1 cellular context compared by ENCODE assay signal in the genomic region with DNA sequence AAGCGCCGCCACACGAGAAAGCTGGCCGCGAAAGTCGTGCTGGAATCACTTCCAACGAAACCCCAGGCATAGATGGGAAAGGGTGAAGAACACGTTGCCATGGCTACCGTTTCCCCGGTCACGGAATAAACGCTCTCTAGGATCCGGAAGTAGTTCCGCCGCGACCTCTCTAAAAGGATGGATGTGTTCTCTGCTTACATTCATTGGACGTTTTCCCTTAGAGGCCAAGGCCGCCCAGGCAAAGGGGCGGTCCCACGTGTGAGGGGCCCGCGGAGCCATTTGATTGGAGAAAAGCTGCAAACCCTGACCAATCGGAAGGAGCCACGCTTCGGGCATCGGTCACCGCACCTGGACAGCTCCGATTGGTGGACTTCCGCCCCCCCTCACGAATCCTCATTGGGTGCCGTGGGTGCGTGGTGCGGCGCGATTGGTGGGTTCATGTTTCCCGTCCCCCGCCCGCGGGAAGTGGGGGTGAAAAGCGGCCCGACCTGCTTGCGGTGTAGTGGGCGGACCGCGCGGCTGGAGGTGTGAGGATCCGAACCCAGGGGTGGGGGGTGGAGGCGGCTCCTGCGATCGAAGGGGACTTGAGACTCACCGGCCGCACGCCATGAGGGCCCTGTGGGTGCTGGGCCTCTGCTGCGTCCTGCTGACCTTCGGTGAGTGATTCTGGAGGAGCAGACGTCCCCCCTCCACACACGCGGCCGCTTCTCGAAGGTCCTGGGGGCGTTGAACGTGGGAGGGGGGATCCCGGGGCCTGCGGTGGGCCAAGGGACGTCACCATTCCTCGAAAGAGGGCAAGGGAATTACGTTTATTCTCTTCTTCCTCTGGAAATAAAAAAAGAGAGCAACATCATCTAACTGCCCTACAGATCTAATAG.
TF ChIP-seq lines count a peak whose summit lies in the region.

A gene (plus strand): TSS at position 502 of the 878 bp plus-strand sequence. CDS start 106 bp downstream, at position 608.

TF ChIP-seq in GM12878, 131 proteins besides CTCF, POLR2A, EP300 and RAD21 (continued from another document and continues in another):
- TF ChIP-seq PML (IDR thresholded peaks at IDR 0.05; ENCODE audit: low read length): peak; percentile 95
- 0 out of 2 replicates have a peak, but pooled peaks have one; percentile 55 for TF ChIP-seq MEF2A (IDR thresholded peaks at IDR 0.05; ENCODE audit: insufficient read depth, low read depth, low read length)
- peak; percentile 81; the same call in 1 of the 2 replicates for TF ChIP-seq TCF12 (IDR thresholded peaks at IDR 0.05; ENCODE audit: low read depth, low read length)
- TF ChIP-seq NR2C2 (IDR thresholded peaks at IDR 0.05; ENCODE audit: borderline replicate concordance, control insufficient read depth, insufficient read length, low read depth): no peak
- TF ChIP-seq, protein P1, sequence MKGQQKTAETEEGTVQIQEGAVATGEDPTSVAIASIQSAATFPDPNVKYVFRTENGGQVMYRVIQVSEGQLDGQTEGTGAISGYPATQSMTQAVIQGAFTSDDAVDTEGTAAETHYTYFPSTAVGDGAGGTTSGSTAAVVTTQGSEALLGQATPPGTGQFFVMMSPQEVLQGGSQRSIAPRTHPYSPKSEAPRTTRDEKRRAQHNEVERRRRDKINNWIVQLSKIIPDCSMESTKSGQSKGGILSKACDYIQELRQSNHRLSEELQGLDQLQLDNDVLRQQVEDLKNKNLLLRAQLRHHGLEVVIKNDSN (IDR thresholded peaks at IDR 0.05; ENCODE audit: borderline replicate concordance, extremely low read length, insufficient read depth, low read depth, low read length): no peak
- TF ChIP-seq TCF7 (IDR thresholded peaks at IDR 0.05; ENCODE audit: borderline replicate concordance): no peak
- TF ChIP-seq MEF2B (IDR thresholded peaks at IDR 0.05; ENCODE audit: partially characterized antibody, poor library complexity, severe bottlenecking): peak; percentile 73
- no peak for TF ChIP-seq ZZZ3 (IDR thresholded peaks at IDR 0.05; ENCODE audit: control insufficient read depth, insufficient read length, low read depth)
- TF ChIP-seq, protein P2, sequence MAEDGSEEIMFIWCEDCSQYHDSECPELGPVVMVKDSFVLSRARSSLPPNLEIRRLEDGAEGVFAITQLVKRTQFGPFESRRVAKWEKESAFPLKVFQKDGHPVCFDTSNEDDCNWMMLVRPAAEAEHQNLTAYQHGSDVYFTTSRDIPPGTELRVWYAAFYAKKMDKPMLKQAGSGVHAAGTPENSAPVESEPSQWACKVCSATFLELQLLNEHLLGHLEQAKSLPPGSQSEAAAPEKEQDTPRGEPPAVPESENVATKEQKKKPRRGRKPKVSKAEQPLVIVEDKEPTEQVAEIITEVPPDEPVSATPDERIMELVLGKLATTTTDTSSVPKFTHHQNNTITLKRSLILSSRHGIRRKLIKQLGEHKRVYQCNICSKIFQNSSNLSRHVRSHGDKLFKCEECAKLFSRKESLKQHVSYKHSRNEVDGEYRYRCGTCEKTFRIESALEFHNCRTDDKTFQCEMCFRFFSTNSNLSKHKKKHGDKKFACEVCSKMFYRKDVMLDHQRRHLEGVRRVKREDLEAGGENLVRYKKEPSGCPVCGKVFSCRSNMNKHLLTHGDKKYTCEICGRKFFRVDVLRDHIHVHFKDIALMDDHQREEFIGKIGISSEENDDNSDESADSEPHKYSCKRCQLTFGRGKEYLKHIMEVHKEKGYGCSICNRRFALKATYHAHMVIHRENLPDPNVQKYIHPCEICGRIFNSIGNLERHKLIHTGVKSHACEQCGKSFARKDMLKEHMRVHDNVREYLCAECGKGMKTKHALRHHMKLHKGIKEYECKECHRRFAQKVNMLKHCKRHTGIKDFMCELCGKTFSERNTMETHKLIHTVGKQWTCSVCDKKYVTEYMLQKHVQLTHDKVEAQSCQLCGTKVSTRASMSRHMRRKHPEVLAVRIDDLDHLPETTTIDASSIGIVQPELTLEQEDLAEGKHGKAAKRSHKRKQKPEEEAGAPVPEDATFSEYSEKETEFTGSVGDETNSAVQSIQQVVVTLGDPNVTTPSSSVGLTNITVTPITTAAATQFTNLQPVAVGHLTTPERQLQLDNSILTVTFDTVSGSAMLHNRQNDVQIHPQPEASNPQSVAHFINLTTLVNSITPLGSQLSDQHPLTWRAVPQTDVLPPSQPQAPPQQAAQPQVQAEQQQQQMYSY (CRISPR knock-in tag; IDR thresholded peaks at IDR 0.05): no peak
- TF ChIP-seq CEBPB (IDR thresholded peaks at IDR 0.05; ENCODE audit: borderline replicate concordance in 1 of 2, low read depth in 2 of 2, low read length in 2 of 2): no peak
- TF ChIP-seq SIX5 (IDR thresholded peaks at IDR 0.05; ENCODE audit: low read depth, low read length, severe bottlenecking): peak; percentile 46
- TF ChIP-seq CBFB (IDR thresholded peaks at IDR 0.05; ENCODE audit: low read depth): peak; percentile 96
- TF ChIP-seq, protein P3, sequence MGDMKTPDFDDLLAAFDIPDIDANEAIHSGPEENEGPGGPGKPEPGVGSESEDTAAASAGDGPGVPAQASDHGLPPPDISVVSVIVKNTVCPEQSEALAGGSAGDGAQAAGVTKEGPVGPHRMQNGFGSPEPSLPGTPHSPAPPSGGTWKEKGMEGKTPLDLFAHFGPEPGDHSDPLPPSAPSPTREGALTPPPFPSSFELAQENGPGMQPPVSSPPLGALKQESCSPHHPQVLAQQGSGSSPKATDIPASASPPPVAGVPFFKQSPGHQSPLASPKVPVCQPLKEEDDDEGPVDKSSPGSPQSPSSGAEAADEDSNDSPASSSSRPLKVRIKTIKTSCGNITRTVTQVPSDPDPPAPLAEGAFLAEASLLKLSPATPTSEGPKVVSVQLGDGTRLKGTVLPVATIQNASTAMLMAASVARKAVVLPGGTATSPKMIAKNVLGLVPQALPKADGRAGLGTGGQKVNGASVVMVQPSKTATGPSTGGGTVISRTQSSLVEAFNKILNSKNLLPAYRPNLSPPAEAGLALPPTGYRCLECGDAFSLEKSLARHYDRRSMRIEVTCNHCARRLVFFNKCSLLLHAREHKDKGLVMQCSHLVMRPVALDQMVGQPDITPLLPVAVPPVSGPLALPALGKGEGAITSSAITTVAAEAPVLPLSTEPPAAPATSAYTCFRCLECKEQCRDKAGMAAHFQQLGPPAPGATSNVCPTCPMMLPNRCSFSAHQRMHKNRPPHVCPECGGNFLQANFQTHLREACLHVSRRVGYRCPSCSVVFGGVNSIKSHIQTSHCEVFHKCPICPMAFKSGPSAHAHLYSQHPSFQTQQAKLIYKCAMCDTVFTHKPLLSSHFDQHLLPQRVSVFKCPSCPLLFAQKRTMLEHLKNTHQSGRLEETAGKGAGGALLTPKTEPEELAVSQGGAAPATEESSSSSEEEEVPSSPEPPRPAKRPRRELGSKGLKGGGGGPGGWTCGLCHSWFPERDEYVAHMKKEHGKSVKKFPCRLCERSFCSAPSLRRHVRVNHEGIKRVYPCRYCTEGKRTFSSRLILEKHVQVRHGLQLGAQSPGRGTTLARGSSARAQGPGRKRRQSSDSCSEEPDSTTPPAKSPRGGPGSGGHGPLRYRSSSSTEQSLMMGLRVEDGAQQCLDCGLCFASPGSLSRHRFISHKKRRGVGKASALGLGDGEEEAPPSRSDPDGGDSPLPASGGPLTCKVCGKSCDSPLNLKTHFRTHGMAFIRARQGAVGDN (IDR thresholded peaks at IDR 0.05): peak; percentile 73
- TF ChIP-seq SRF (IDR thresholded peaks at IDR 0.05; ENCODE audit: low read depth in 2 of 2, low read length in 2 of 2): peak; percentile 32 to 73; a peak in 2 of 4 replicates
- TF ChIP-seq, protein P4, sequence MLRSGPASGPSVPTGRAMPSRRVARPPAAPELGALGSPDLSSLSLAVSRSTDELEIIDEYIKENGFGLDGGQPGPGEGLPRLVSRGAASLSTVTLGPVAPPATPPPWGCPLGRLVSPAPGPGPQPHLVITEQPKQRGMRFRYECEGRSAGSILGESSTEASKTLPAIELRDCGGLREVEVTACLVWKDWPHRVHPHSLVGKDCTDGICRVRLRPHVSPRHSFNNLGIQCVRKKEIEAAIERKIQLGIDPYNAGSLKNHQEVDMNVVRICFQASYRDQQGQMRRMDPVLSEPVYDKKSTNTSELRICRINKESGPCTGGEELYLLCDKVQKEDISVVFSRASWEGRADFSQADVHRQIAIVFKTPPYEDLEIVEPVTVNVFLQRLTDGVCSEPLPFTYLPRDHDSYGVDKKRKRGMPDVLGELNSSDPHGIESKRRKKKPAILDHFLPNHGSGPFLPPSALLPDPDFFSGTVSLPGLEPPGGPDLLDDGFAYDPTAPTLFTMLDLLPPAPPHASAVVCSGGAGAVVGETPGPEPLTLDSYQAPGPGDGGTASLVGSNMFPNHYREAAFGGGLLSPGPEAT (IDR thresholded peaks at IDR 0.05; ENCODE audit: low read depth): peak; percentile 78
- TF ChIP-seq, protein P5, sequence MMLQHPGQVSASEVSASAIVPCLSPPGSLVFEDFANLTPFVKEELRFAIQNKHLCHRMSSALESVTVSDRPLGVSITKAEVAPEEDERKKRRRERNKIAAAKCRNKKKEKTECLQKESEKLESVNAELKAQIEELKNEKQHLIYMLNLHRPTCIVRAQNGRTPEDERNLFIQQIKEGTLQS (IDR thresholded peaks at IDR 0.05; ENCODE audit: borderline replicate concordance, extremely low read depth, low read depth, low read length): no peak
- TF ChIP-seq RAD51 (IDR thresholded peaks at IDR 0.05): peak; percentile 74
- peak; percentile 91 for TF ChIP-seq SIN3A (IDR thresholded peaks at IDR 0.05; ENCODE audit: low read depth, low read length)
- TF ChIP-seq HDAC2 (IDR thresholded peaks at IDR 0.05): no peak
- peak; percentile 51 to 89; a peak in 2 of 4 replicates for TF ChIP-seq BHLHE40 (IDR thresholded peaks at IDR 0.05; ENCODE audit: borderline replicate concordance in 1 of 2, low read depth in 2 of 2, low read length in 1 of 2)
- TF ChIP-seq MTA2 (IDR thresholded peaks at IDR 0.05; ENCODE audit: low read depth): peak; percentile 74
- TF ChIP-seq, protein P6, sequence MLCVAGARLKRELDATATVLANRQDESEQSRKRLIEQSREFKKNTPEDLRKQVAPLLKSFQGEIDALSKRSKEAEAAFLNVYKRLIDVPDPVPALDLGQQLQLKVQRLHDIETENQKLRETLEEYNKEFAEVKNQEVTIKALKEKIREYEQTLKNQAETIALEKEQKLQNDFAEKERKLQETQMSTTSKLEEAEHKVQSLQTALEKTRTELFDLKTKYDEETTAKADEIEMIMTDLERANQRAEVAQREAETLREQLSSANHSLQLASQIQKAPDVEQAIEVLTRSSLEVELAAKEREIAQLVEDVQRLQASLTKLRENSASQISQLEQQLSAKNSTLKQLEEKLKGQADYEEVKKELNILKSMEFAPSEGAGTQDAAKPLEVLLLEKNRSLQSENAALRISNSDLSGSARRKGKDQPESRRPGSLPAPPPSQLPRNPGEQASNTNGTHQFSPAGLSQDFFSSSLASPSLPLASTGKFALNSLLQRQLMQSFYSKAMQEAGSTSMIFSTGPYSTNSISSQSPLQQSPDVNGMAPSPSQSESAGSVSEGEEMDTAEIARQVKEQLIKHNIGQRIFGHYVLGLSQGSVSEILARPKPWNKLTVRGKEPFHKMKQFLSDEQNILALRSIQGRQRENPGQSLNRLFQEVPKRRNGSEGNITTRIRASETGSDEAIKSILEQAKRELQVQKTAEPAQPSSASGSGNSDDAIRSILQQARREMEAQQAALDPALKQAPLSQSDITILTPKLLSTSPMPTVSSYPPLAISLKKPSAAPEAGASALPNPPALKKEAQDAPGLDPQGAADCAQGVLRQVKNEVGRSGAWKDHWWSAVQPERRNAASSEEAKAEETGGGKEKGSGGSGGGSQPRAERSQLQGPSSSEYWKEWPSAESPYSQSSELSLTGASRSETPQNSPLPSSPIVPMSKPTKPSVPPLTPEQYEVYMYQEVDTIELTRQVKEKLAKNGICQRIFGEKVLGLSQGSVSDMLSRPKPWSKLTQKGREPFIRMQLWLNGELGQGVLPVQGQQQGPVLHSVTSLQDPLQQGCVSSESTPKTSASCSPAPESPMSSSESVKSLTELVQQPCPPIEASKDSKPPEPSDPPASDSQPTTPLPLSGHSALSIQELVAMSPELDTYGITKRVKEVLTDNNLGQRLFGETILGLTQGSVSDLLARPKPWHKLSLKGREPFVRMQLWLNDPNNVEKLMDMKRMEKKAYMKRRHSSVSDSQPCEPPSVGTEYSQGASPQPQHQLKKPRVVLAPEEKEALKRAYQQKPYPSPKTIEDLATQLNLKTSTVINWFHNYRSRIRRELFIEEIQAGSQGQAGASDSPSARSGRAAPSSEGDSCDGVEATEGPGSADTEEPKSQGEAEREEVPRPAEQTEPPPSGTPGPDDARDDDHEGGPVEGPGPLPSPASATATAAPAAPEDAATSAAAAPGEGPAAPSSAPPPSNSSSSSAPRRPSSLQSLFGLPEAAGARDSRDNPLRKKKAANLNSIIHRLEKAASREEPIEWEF (IDR thresholded peaks at IDR 0.05; ENCODE audit: insufficient replicate concordance, low read depth, low read length): peak; percentile 42
- peak; percentile 98 for TF ChIP-seq SP1 (IDR thresholded peaks at IDR 0.05; ENCODE audit: low read depth, low read length)
- no peak for TF ChIP-seq SMC3 (IDR thresholded peaks at IDR 0.05; ENCODE audit: borderline replicate concordance, low read length)
- TF ChIP-seq, protein P7, sequence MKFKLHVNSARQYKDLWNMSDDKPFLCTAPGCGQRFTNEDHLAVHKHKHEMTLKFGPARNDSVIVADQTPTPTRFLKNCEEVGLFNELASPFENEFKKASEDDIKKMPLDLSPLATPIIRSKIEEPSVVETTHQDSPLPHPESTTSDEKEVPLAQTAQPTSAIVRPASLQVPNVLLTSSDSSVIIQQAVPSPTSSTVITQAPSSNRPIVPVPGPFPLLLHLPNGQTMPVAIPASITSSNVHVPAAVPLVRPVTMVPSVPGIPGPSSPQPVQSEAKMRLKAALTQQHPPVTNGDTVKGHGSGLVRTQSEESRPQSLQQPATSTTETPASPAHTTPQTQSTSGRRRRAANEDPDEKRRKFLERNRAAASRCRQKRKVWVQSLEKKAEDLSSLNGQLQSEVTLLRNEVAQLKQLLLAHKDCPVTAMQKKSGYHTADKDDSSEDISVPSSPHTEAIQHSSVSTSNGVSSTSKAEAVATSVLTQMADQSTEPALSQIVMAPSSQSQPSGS (IDR thresholded peaks at IDR 0.05; ENCODE audit: low read length): no peak
- TF ChIP-seq CREB1 (IDR thresholded peaks at IDR 0.05; ENCODE audit: low read depth): peak; percentile 93
- peak; percentile 33; the same call in 1 of the 2 replicates for TF ChIP-seq ZSCAN29 (IDR thresholded peaks at IDR 0.05)
- TF ChIP-seq, protein P8, sequence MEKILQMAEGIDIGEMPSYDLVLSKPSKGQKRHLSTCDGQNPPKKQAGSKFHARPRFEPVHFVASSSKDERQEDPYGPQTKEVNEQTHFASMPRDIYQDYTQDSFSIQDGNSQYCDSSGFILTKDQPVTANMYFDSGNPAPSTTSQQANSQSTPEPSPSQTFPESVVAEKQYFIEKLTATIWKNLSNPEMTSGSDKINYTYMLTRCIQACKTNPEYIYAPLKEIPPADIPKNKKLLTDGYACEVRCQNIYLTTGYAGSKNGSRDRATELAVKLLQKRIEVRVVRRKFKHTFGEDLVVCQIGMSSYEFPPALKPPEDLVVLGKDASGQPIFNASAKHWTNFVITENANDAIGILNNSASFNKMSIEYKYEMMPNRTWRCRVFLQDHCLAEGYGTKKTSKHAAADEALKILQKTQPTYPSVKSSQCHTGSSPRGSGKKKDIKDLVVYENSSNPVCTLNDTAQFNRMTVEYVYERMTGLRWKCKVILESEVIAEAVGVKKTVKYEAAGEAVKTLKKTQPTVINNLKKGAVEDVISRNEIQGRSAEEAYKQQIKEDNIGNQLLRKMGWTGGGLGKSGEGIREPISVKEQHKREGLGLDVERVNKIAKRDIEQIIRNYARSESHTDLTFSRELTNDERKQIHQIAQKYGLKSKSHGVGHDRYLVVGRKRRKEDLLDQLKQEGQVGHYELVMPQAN (conservative IDR thresholded peaks at IDR 0.05): peak; percentile 70
